21 cellular contexts compared by ENCODE assay signal in genomic region chr5:145980257-145980656, GRCh38. TPM values are rescaled to one million over a fixed set of nuclear protein-coding genes. Genes with fewer than 3 reads are reported as not detected.
DNase-seq lines count a peak whose midpoint lies in the region; ATAC-seq, FAIRE-seq and TF ChIP-seq lines count a peak whose summit lies in the region.
"Had no signal": no experiment of that assay in that cellular context is flagged by ENCODE, and none has a peak within 500 bp of the region (broad histone marks: within the 10 kb centered on the region; RNA-seq: fewer than 3 reads in every experiment).

No MANE protein-coding gene starts in this region.

- DNase-seq in HepG2 (ENCODE audit: low spot score) = no peak
- DNase-seq in right lobe of liver = no peak
- DNase-seq in progenitor cell of endocrine pancreas (ENCODE audit: low spot score, unreplicated experiment) = no peak
- no peak for DNase-seq in smooth muscle cell (lab: John Stamatoyannopoulos, UW; ENCODE audit: unreplicated experiment)
- DNase-seq in aorta = no peak
- DNase-seq in frontal cortex (ENCODE audit: low spot score in 2 of 2) = no peak
- DNase-seq: 8988T; CD8-positive, alpha-beta memory T cell; DND-41; GF-D8; NCI-H1436; NCI-H2029 treated with DMSO at 0.1 percent for 48 hours; NCI-H510A; PC-3 had no signal

- H3K4me2 ChIP-seq in HepG2 (ENCODE audit: low read depth, low read length) (peak overlapping the region; percentile 68; the same call in 1 of the 2 replicates), smooth muscle cell (no peak overlapping the region)
- H3K4me2 ChIP-seq: BLaER1 treated with 17β-estradiol and CSF1 and Interleukin-3, amounts not matched to agents 10 nM and 100 nM; GM23338 had no signal

- H3K79me2 ChIP-seq in HepG2 (ENCODE audit: insufficient read depth, low read length) (no peaks in the 10 kb centered on the region), smooth muscle cell (ENCODE audit: low read depth) (no peaks in the 10 kb centered on the region)

- no peak for TF ChIP-seq RAD21 in HepG2 (CRISPR knock-in tag; IDR thresholded peaks at IDR 0.05)

- TF ChIP-seq CTCF in HepG2 (CRISPR knock-in tag; IDR thresholded peaks at IDR 0.05) (no peak), right lobe of liver (IDR thresholded peaks at IDR 0.05) (no peak), progenitor cell of endocrine pancreas (IDR thresholded peaks at IDR 0.05; ENCODE audit: unreplicated experiment) (no peak), smooth muscle cell (IDR thresholded peaks at IDR 0.05; ENCODE audit: borderline replicate concordance, insufficient read depth, poor library complexity, severe bottlenecking) (no peak)

- WGBS in HepG2 (ENCODE audit: low lambda C conversion rate) = 88% methylated on average over 1 of the region's 1 CpG
- WGBS in right lobe of liver (ENCODE audit: insufficient coverage, low coverage, low lambda C conversion rate, missing lambda C conversion rate) = 87% methylated on average over 1 of the region's 1 CpG
- 85% methylated on average over 1 of the region's 1 CpG for WGBS in smooth muscle cell (ENCODE audit: low lambda C conversion rate)
- 89 to 94% methylated on average over 1 of the region's 1 CpG for WGBS in aorta, 2 donors

- H4K20me1 ChIP-seq in HepG2 (ENCODE audit: insufficient read depth, low read length) (no peaks in the 10 kb centered on the region), smooth muscle cell (ENCODE audit: low read depth) (no peaks in the 10 kb centered on the region)
- H4K20me1 ChIP-seq: BLaER1 treated with 17β-estradiol and CSF1 and Interleukin-3, amounts not matched to agents 10 nM and 100 nM had no signal

- POLR2A ChIA-PET in HepG2 (lab: Yijun Ruan, JAX) = interaction anchor here (1.2 to 5.8 kb wide), 5 partner anchors 11 to 44 kb away, joined by 3 to 40 read pairs (median 5); partner anchors contain the start of gene SH3RF2

- H3K9ac ChIP-seq in HepG2 (ENCODE audit: insufficient read depth, low read depth, low read length) (no peak overlapping the region), duodenal mucosa (ENCODE audit: low read depth in 1 of 2, low read length in 2 of 2) (no peak overlapping the region), smooth muscle cell (ENCODE audit: low read depth) (no peak overlapping the region)
- H3K9ac ChIP-seq: BLaER1 treated with 17β-estradiol and CSF1 and Interleukin-3, amounts not matched to agents 10 nM and 100 nM had no signal

- no TSS peak for BruUV-seq in HepG2 (replicated peaks; lab: Mats Ljungman, UMichigan)

- peak overlapping the region; percentile 84 for H3K27ac Mint-ChIP-seq in progenitor cell of endocrine pancreas
- H3K27ac Mint-ChIP-seq: GM23338 had no signal

- H3K27me3 Mint-ChIP-seq in progenitor cell of endocrine pancreas = no peaks in the 10 kb centered on the region

- H3K27me3 ChIP-seq in HepG2 (ENCODE audit: control insufficient read depth in 1 of 2, insufficient read depth in 2 of 2, low read length in 2 of 2) (no peaks in the 10 kb centered on the region), right lobe of liver (no peaks in the 10 kb centered on the region), duodenal mucosa (ENCODE audit: control insufficient read depth in 1 of 2, insufficient read depth in 2 of 2, low read length in 2 of 2) (no peaks in the 10 kb centered on the region), smooth muscle cell (ENCODE audit: low read depth) (peaks cover 13% of the 10 kb centered on the region), aorta (ENCODE audit: control insufficient read depth in 1 of 2, insufficient read depth in 2 of 2, low read length in 1 of 2) (no peaks in the 10 kb centered on the region)
- H3K27me3 ChIP-seq: BLaER1 treated with 17β-estradiol and CSF1 and Interleukin-3, amounts not matched to agents 10 nM and 100 nM had no signal

- no peak overlapping the region for H3K4me3 ChIP-seq in HepG2 (replicated peaks in 1 of 3; ENCODE audit: insufficient read depth in 1 of 3, low read depth in 2 of 3, low read length in 3 of 3)
- no peak overlapping the region for H3K4me3 ChIP-seq in right lobe of liver
- H3K4me3 ChIP-seq in duodenal mucosa (ENCODE audit: low read depth in 1 of 2, low read length in 2 of 2) = peak overlapping the region; percentile 11 to 18
- H3K4me3 ChIP-seq in smooth muscle cell = no peak overlapping the region
- H3K4me3 ChIP-seq in aorta (ENCODE audit: low read length in 2 of 2) = no peak overlapping the region
- H3K4me3 ChIP-seq: BLaER1 treated with 17β-estradiol and CSF1 and Interleukin-3, amounts not matched to agents 10 nM and 100 nM; GM23338; K562 had no signal

- peaks cover 13% of the 10 kb centered on the region for H3F3A ChIP-seq in smooth muscle cell (ENCODE audit: low read depth)

- H3K4me1 Mint-ChIP-seq in progenitor cell of endocrine pancreas (ENCODE audit: low read depth) = peaks cover 77% of the 10 kb centered on the region
- H3K4me1 Mint-ChIP-seq: CD8-positive, alpha-beta memory T cell had no signal

- no peaks in the 10 kb centered on the region for H3K36me3 Mint-ChIP-seq in progenitor cell of endocrine pancreas (ENCODE audit: insufficient read depth)

- no peak overlapping the region for H2AFZ ChIP-seq in HepG2 (ENCODE audit: low read length)
- H2AFZ ChIP-seq in smooth muscle cell (ENCODE audit: low read depth) = no peak overlapping the region
- H2AFZ ChIP-seq: GM23338 had no signal

- no peaks in the 10 kb centered on the region for H3K36me3 ChIP-seq in HepG2 (replicated peaks in 1 of 2; ENCODE audit: control insufficient read depth in 1 of 2, insufficient read depth in 2 of 2, low read length in 2 of 2)
- no peaks in the 10 kb centered on the region for H3K36me3 ChIP-seq in right lobe of liver
- peaks cover 0 to 6% of the 10 kb centered on the region in 2 donors for H3K36me3 ChIP-seq in duodenal mucosa (ENCODE audit: control insufficient read depth in 1 of 2, insufficient read depth in 2 of 2, low read length in 2 of 2)
- no peaks in the 10 kb centered on the region for H3K36me3 ChIP-seq in smooth muscle cell (ENCODE audit: low read depth)
- no peaks in the 10 kb centered on the region for H3K36me3 ChIP-seq in aorta (ENCODE audit: control insufficient read depth in 1 of 2, insufficient read depth in 2 of 2, low read length in 1 of 2)
- H3K36me3 ChIP-seq: BLaER1 treated with 17β-estradiol and CSF1 and Interleukin-3, amounts not matched to agents 10 nM and 100 nM had no signal

- in situ Hi-C loops in HepG2 (cut with HindIII; ENCODE audit: extremely low pct_ligation_motif_present, low pct_unique_long_range_greater_than_20kb) = loop anchor here (5.0 kb wide), 1 partner anchor 43 kb away; the partner anchor contains the start of gene SH3RF2

- H3K9me3 ChIP-seq in HepG2 (ENCODE audit: low read length) (no peaks in the 10 kb centered on the region; the same call in 1 of the 2 replicates), right lobe of liver (no peaks in the 10 kb centered on the region), duodenal mucosa (ENCODE audit: control insufficient read depth in 1 of 2, low read length in 2 of 2) (no peaks in the 10 kb centered on the region), smooth muscle cell (replicated peaks; ENCODE audit: low read depth) (no peaks in the 10 kb centered on the region), aorta (ENCODE audit: control insufficient read depth, low read length) (no peaks in the 10 kb centered on the region)
- H3K9me3 ChIP-seq: BLaER1 treated with 17β-estradiol and CSF1 and Interleukin-3, amounts not matched to agents 10 nM and 100 nM had no signal

- H3K27ac ChIP-seq in HepG2 (ENCODE audit: extremely low read length, insufficient read depth, low read length) = peak overlapping the region; percentile 60
- H3K27ac ChIP-seq in right lobe of liver = no peak overlapping the region
- no peak overlapping the region for H3K27ac ChIP-seq in duodenal mucosa (ENCODE audit: low read depth, low read length)
- H3K27ac ChIP-seq in smooth muscle cell (ENCODE audit: low read depth) = no peak overlapping the region
- H3K27ac ChIP-seq in aorta (ENCODE audit: low read depth in 1 of 2, low read length in 2 of 2) = no peak overlapping the region
- H3K27ac ChIP-seq: BLaER1 treated with 17β-estradiol and CSF1 and Interleukin-3, amounts not matched to agents 10 nM and 100 nM had no signal

- intact Hi-C loops in HepG2 (cut with micrococcal nuclease; ENCODE audit: unreplicated experiment) (no loop called here), right lobe of liver (cut with DNase I) (no loop called here), aorta (cut with DNase I) (no loop called here)

- H3K4me1 ChIP-seq in HepG2 (ENCODE audit: insufficient read depth, low read length) = peaks cover 88% of the 10 kb centered on the region
- H3K4me1 ChIP-seq in right lobe of liver = peaks cover 0 to 64% (median 32%) of the 10 kb centered on the region in 4 donors
- peaks cover 60 to 62% of the 10 kb centered on the region in 2 donors for H3K4me1 ChIP-seq in duodenal mucosa (ENCODE audit: control insufficient read depth in 1 of 2, insufficient read depth in 2 of 2, low read length in 2 of 2)
- H3K4me1 ChIP-seq in smooth muscle cell (ENCODE audit: low read depth) = peaks cover 8% of the 10 kb centered on the region
- peaks cover 7% of the 10 kb centered on the region in 2 donors for H3K4me1 ChIP-seq in aorta (ENCODE audit: control insufficient read depth in 1 of 2, insufficient read depth in 2 of 2, low read length in 2 of 2)

- TF ChIP-seq POLR2A in HepG2 (IDR thresholded peaks at IDR 0.05; ENCODE audit: insufficient read depth in 1 of 2, low read depth in 2 of 2, low read length in 2 of 2) = no peak
- no peak for TF ChIP-seq POLR2A in right lobe of liver (IDR thresholded peaks at IDR 0.05)

- FAIRE-seq in HepG2 (lab: Jason Lieb, UNC) (no peak), frontal cortex (lab: Jason Lieb, UNC) (no peak)
- FAIRE-seq: GM12891, GM18507, K562 had no signal

- no peaks in the 10 kb centered on the region for H3K9me3 Mint-ChIP-seq in progenitor cell of endocrine pancreas (ENCODE audit: low read depth)
- H3K9me3 Mint-ChIP-seq: GM23338 had no signal

- CTCF ChIA-PET in HepG2 (lab: Yijun Ruan, JAX; ENCODE audit: low intra/inter-chr PET ratio, low total read pairs) = no interaction called here

- no peak overlapping the region for H3K4me3 Mint-ChIP-seq in progenitor cell of endocrine pancreas (ENCODE audit: low read depth)
- H3K4me3 Mint-ChIP-seq: CD8-positive, alpha-beta memory T cell; GM23338 had no signal

- no peak for TF ChIP-seq EP300 in HepG2 (IDR thresholded peaks at IDR 0.05; ENCODE audit: low read depth in 2 of 2, low read length in 2 of 2)
- no peak for TF ChIP-seq EP300 in HepG2 (CRISPR knock-in tag; IDR thresholded peaks at IDR 0.05; ENCODE audit: borderline replicate concordance)

- no peak for ATAC-seq in HepG2
- no peak for ATAC-seq in right lobe of liver
- no peak for ATAC-seq in aorta (ENCODE audit: low FRiP score)
- ATAC-seq in HG03108 (IDR thresholded peaks at IDR 0.05; ENCODE audit: unreplicated experiment) = no peak
- ATAC-seq: K562, PC-3 had no signal

RNA-seq across cellular contexts. Expression of gene SH3RF2, which starts 43.9 kb away (rescaled TPM):
- total RNA-seq in HepG2 (2016; rRNA removed; fragmentation: Illumina TruSeq; extraction: Trizol) = 3.1 and 3.7 TPM in 2 replicates
- 2.1 and 2.2 TPM in 2 replicates for total RNA-seq in HepG2 (2016; cell fraction: cytosol; rRNA removed; fragmentation: Illumina TruSeq; extraction: Trizol; ENCODE audit: low read depth)
- 2.6 and 3.8 TPM in 2 replicates for total RNA-seq in HepG2 (2016; cell fraction: insoluble cytoplasmic fraction; rRNA removed; fragmentation: Illumina TruSeq; extraction: Trizol)
- total RNA-seq in HepG2 (2016; cell fraction: membrane; rRNA removed; fragmentation: Illumina TruSeq; extraction: Trizol) = 2.4 and 3.8 TPM in 2 replicates
- total RNA-seq in HepG2 (2016; cell fraction: nucleus; rRNA removed; fragmentation: Illumina TruSeq; extraction: Trizol) = 7.9 and 8.9 TPM in 2 replicates
- polyA plus RNA-seq in HepG2 (2011; rRNA removed) = 2.6 and 2.8 TPM in 2 replicates
- polyA plus RNA-seq in HepG2 (2011; cell fraction: cytosol; rRNA removed) = 1.7 and 2.1 TPM in 2 replicates
- polyA plus RNA-seq in HepG2 (2011; cell fraction: nucleus; rRNA removed) = 4.9 and 6.9 TPM in 2 replicates
- polyA plus RNA-seq in HepG2 (2012) = 1.7 and 2.5 TPM in 2 replicates
- 0.76 and 1.0 TPM in 2 replicates for polyA plus RNA-seq in HepG2 (2016; cell fraction: cytosol; fragmentation: Illumina TruSeq; extraction: Trizol; ENCODE audit: low read depth)
- polyA plus RNA-seq in HepG2 (2016; cell fraction: insoluble cytoplasmic fraction; fragmentation: Illumina TruSeq; extraction: Trizol; ENCODE audit: low read depth) = 2.7 and 3.7 TPM in 2 replicates
- polyA plus RNA-seq in HepG2 (2016; cell fraction: membrane; fragmentation: Illumina TruSeq; extraction: Trizol; ENCODE audit: low read depth) = 1.4 and 1.7 TPM in 2 replicates
- polyA plus RNA-seq in HepG2 (2016; cell fraction: nucleus; fragmentation: Illumina TruSeq; extraction: Trizol; ENCODE audit: insufficient read depth, low read depth) = 11.0 and 12.4 TPM in 2 replicates
- polyA minus RNA-seq in HepG2 (2011; rRNA and poly(A)+ RNA removed; ENCODE audit: low replicate concordance) = 4.5 and 13.0 TPM in 2 replicates
- 2.0 and 2.5 TPM in 2 replicates for polyA minus RNA-seq in HepG2 (2011; cell fraction: cytosol; rRNA and poly(A)+ RNA removed)
- polyA minus RNA-seq in HepG2 (2011; cell fraction: nucleus; rRNA and poly(A)+ RNA removed) = 8.4 and 9.1 TPM in 2 replicates
- 10 to 100 TPM in 2 of 6 experiments, 1 to 10 TPM in 4; 2.7 to 20.6 (median 5.8) TPM for total RNA-seq in right lobe of liver
- total RNA-seq in progenitor cell of endocrine pancreas = 16.7 and 17.6 TPM in 2 replicates
- total RNA-seq in smooth muscle cell = 2.0 and 2.4 TPM in 2 replicates
- 1.0 and 3.1 TPM in 2 replicates for polyA plus RNA-seq in smooth muscle cell
- total RNA-seq in aorta = 1 to 10 TPM; 3.1 to 4.5 TPM
- 10 to 100 TPM in 1 of 2 donors, 1 to 10 TPM in 1; 3.6 to 12.9 TPM for polyA plus RNA-seq in aorta
- under 0.01 TPM for total RNA-seq in frontal cortex
- total RNA-seq: K562 had no signal

Comparison
In these comparisons a context has a peak if more than half of its experiments do, and no peak if none do; other contexts are left out.
1. H3K4me3 ChIP-seq: peak in duodenal mucosa (2 of 2); none in HepG2 (0 of 3), right lobe of liver (0 of 3), smooth muscle cell (single experiment) and aorta (0 of 2).